ENCODE assay signal across 12 cellular contexts in genomic region chr21:45992311-45993209, GRCh38. TPM values are rescaled to one million over a fixed set of nuclear protein-coding genes. Genes with fewer than 3 reads are reported as not detected.
DNase-seq lines count a peak whose midpoint lies in the region; ATAC-seq and TF ChIP-seq lines count a peak whose summit lies in the region.
"Had no signal": no experiment of that assay in that cellular context is flagged by ENCODE, and none has a peak within 500 bp of the region (broad histone marks: within the 10 kb centered on the region; RNA-seq: fewer than 3 reads in every experiment).

No MANE protein-coding gene starts in this region.

- no peaks in the 10 kb centered on the region for H3K9me3 Mint-ChIP-seq in activated naive CD8-positive, alpha-beta T cell treated with anti-CD3 and anti-CD28 coated beads, Interleukin-2, amount 10 ng/mL, durations not matched to agents 7 days and 5 days
- H3K9me3 Mint-ChIP-seq in activated naive CD8-positive, alpha-beta T cell treated with anti-CD3 and anti-CD28 coated beads, Interleukin-2, amount 50 U/mL, for 24 hours: no peaks in the 10 kb centered on the region
- H3K9me3 Mint-ChIP-seq: T-helper 2 cell treated with Interferon-gamma antibody and Interleukin-4, amounts not matched to agents 5 μg/mL and 100 μg/mL, for 36 hours had no signal

- no peaks in the 10 kb centered on the region for H3K4me1 ChIP-seq in uterus

- TF ChIP-seq CTCF in omental fat pad (IDR thresholded peaks at IDR 0.05) (no peak), uterus (IDR thresholded peaks at IDR 0.05) (no peak)

- no peak overlapping the region for H3K4me3 ChIP-seq in uterus
- H3K4me3 ChIP-seq: BLaER1 treated with 17β-estradiol and CSF1 and Interleukin-3, amounts not matched to agents 10 nM and 100 nM had no signal

- H3K36me3 ChIP-seq in uterus: no peaks in the 10 kb centered on the region
- H3K36me3 ChIP-seq: BLaER1 treated with 17β-estradiol and CSF1 and Interleukin-3, amounts not matched to agents 10 nM and 100 nM had no signal

- no peaks in the 10 kb centered on the region for H3K4me1 Mint-ChIP-seq in activated naive CD8-positive, alpha-beta T cell treated with anti-CD3 and anti-CD28 coated beads, Interleukin-2, amount 10 ng/mL, durations not matched to agents 7 days and 5 days
- no peaks in the 10 kb centered on the region for H3K4me1 Mint-ChIP-seq in activated naive CD8-positive, alpha-beta T cell treated with anti-CD3 and anti-CD28 coated beads, Interleukin-2, amount 50 U/mL, for 24 hours

- H3K27ac ChIP-seq in uterus: peak overlapping the region; percentile 77 to 78
- H3K27ac ChIP-seq: BLaER1 treated with 17β-estradiol and CSF1 and Interleukin-3, amounts not matched to agents 10 nM and 100 nM had no signal

- intact Hi-C loops in uterus (cut with DNase I; ENCODE audit: low total_unique reads): no loop called here

- H3K4me3 Mint-ChIP-seq in activated naive CD8-positive, alpha-beta T cell treated with anti-CD3 and anti-CD28 coated beads, Interleukin-2, amount 10 ng/mL, durations not matched to agents 7 days and 5 days: no peak overlapping the region
- H3K4me3 Mint-ChIP-seq in activated naive CD8-positive, alpha-beta T cell treated with anti-CD3 and anti-CD28 coated beads, Interleukin-2, amount 50 U/mL, for 24 hours: no peak overlapping the region
- H3K4me3 Mint-ChIP-seq: T-helper 2 cell treated with Interferon-gamma antibody and Interleukin-4, amounts not matched to agents 5 μg/mL and 100 μg/mL, for 36 hours had no signal

- H3K27ac Mint-ChIP-seq in activated naive CD8-positive, alpha-beta T cell treated with anti-CD3 and anti-CD28 coated beads, Interleukin-2, amount 10 ng/mL, durations not matched to agents 7 days and 5 days: no peak overlapping the region
- no peak overlapping the region for H3K27ac Mint-ChIP-seq in activated naive CD8-positive, alpha-beta T cell treated with anti-CD3 and anti-CD28 coated beads, Interleukin-2, amount 50 U/mL, for 24 hours
- H3K27ac Mint-ChIP-seq: T-helper 2 cell treated with Interferon-gamma antibody and Interleukin-4, amounts not matched to agents 5 μg/mL and 100 μg/mL, for 36 hours had no signal

- H3K36me3 Mint-ChIP-seq in activated naive CD8-positive, alpha-beta T cell treated with anti-CD3 and anti-CD28 coated beads, Interleukin-2, amount 10 ng/mL, durations not matched to agents 7 days and 5 days: no peaks in the 10 kb centered on the region
- H3K36me3 Mint-ChIP-seq in activated naive CD8-positive, alpha-beta T cell treated with anti-CD3 and anti-CD28 coated beads, Interleukin-2, amount 50 U/mL, for 24 hours (ENCODE audit: low read depth): no peaks in the 10 kb centered on the region

- POLR2A ChIA-PET in activated naive CD8-positive, alpha-beta T cell treated with anti-CD3 and anti-CD28 coated beads, Interleukin-2, amount 10 ng/mL, durations not matched to agents 7 days and 5 days (lab: Charles Lee): no interaction called here

- peak; percentile 20 for DNase-seq in activated naive CD8-positive, alpha-beta T cell treated with anti-CD3 and anti-CD28 coated beads, Interleukin-2, amount 10 ng/mL, durations not matched to agents 7 days and 5 days
- DNase-seq in activated naive CD8-positive, alpha-beta T cell treated with anti-CD3 and anti-CD28 coated beads, Interleukin-2, amount 50 U/mL, for 24 hours: no peak
- DNase-seq in fibroblast of gingiva (ENCODE audit: low read depth) (peak; percentile 44), omental fat pad (ENCODE audit: low spot score) (peak; percentile 15), uterus (peak; percentile 35 to 46), NCI-H1105 (lab: John Stamatoyannopoulos, UW) (no peak), SW480 (ENCODE audit: low spot score) (no peak), SKM-1 treated with dmso at 0.1 percent for 144 hours (lab: John Stamatoyannopoulos, UW; ENCODE audit: unreplicated experiment) (no peak)
- DNase-seq: KG1, mesendoderm had no signal

- no peaks in the 10 kb centered on the region for H3K27me3 Mint-ChIP-seq in activated naive CD8-positive, alpha-beta T cell treated with anti-CD3 and anti-CD28 coated beads, Interleukin-2, amount 10 ng/mL, durations not matched to agents 7 days and 5 days
- H3K27me3 Mint-ChIP-seq in activated naive CD8-positive, alpha-beta T cell treated with anti-CD3 and anti-CD28 coated beads, Interleukin-2, amount 50 U/mL, for 24 hours: no peaks in the 10 kb centered on the region

- TF ChIP-seq POLR2A in uterus (IDR thresholded peaks at IDR 0.05): no peak

- H3K27me3 ChIP-seq in uterus: no peaks in the 10 kb centered on the region
- H3K27me3 ChIP-seq: BLaER1 treated with 17β-estradiol and CSF1 and Interleukin-3, amounts not matched to agents 10 nM and 100 nM had no signal

- H3K9me3 ChIP-seq in uterus: no peaks in the 10 kb centered on the region
- H3K9me3 ChIP-seq: BLaER1 treated with 17β-estradiol and CSF1 and Interleukin-3, amounts not matched to agents 10 nM and 100 nM had no signal

- no peak for ATAC-seq in activated naive CD8-positive, alpha-beta T cell treated with anti-CD3 and anti-CD28 coated beads, Interleukin-2, amount 10 ng/mL, durations not matched to agents 7 days and 5 days (ENCODE audit: low read depth)
- no peak for ATAC-seq in activated naive CD8-positive, alpha-beta T cell treated with anti-CD3 and anti-CD28 coated beads, Interleukin-2, amount 50 U/mL, for 24 hours
- no peak for ATAC-seq in omental fat pad (ENCODE audit: low FRiP score)

RNA-seq across cellular contexts. Expression of gene COL6A1, which starts 11.0 kb away (rescaled TPM):
- total RNA-seq in activated naive CD8-positive, alpha-beta T cell treated with anti-CD3 and anti-CD28 coated beads, Interleukin-2, amount 10 ng/mL, durations not matched to agents 7 days and 5 days: 1 to 10 TPM; 3.5 to 3.8 TPM
- 1,000 to 10,000 TPM in 1 of 4 donors, 100 to 1,000 TPM in 3; 410 to 1,024 (median 521) TPM for total RNA-seq in omental fat pad
- total RNA-seq in uterus: 1,000 to 10,000 TPM in 1 of 4 donors, 100 to 1,000 TPM in 3; 621 to 1,160 (median 804) TPM

Comparison
In these comparisons a context has a peak if more than half of its experiments do, and no peak if none do; other contexts are left out.
1. DNase-seq: peak in activated naive CD8-positive, alpha-beta T cell treated with anti-CD3 and anti-CD28 coated beads, Interleukin-2, amount 10 ng/mL, durations not matched to agents 7 days and 5 days (single experiment), fibroblast of gingiva (single experiment), omental fat pad (single experiment) and uterus (2 of 2); none in activated naive CD8-positive, alpha-beta T cell treated with anti-CD3 and anti-CD28 coated beads, Interleukin-2, amount 50 U/mL, for 24 hours (single experiment), NCI-H1105 (single experiment), SW480 (single experiment) and SKM-1 treated with dmso at 0.1 percent for 144 hours (single experiment).
2. RNA of gene COL6A1, which starts 11.0 kb away (total RNA-seq): 621 to 1,160 TPM in uterus and 410 to 1,024 TPM in omental fat pad; 3.5 to 3.8 TPM in activated naive CD8-positive, alpha-beta T cell treated with anti-CD3 and anti-CD28 coated beads, Interleukin-2, amount 10 ng/mL, durations not matched to agents 7 days and 5 days; every median in the first group is over 10 times any median in the second.